8 cellular contexts compared by ENCODE assay signal in genomic region chr11:14320020-14320419, GRCh38. TPM values are rescaled to one million over a fixed set of nuclear protein-coding genes. Genes with fewer than 3 reads are reported as not detected.
DNase-seq lines count a peak whose midpoint lies in the region; ATAC-seq and TF ChIP-seq lines count a peak whose summit lies in the region.

No MANE protein-coding gene starts in this region.

- no peaks in the 10 kb centered on the region for H3K9me3 Mint-ChIP-seq in HFFc6
- no peaks in the 10 kb centered on the region for H3K9me3 Mint-ChIP-seq in natural killer cell

- TF ChIP-seq CTCF in HFFc6 (IDR thresholded peaks at IDR 0.05) (no peak), natural killer cell (IDR thresholded peaks at IDR 0.05) (no peak)

- no peaks in the 10 kb centered on the region for H3K9me3 ChIP-seq in neuronal stem cell (replicated peaks in 1 of 2; ENCODE audit: control insufficient read depth in 2 of 2, insufficient read depth in 1 of 2, low read depth in 1 of 2, low read length in 2 of 2)

- H3K4me2 ChIP-seq in neuronal stem cell (ENCODE audit: insufficient read depth, low read length, poor library complexity, severe bottlenecking), result no peak overlapping the region

- H2BK15ac ChIP-seq in neuronal stem cell (ENCODE audit: low read length), result no peak overlapping the region

- H3K27me3 Mint-ChIP-seq in HFFc6 (ENCODE audit: insufficient read depth) (no peaks in the 10 kb centered on the region; the same call in none of the 2 replicates), natural killer cell (ENCODE audit: low read depth in 2 of 2) (no peaks in the 10 kb centered on the region)

- peaks cover 0 to 1% of the 10 kb centered on the region in 2 donors for H3K4me1 ChIP-seq in neuronal stem cell (ENCODE audit: control insufficient read depth in 2 of 2, insufficient read depth in 1 of 2, low read depth in 1 of 2, low read length in 2 of 2)

- H3K4me3 ChIP-seq in neuronal stem cell (ENCODE audit: low read length in 2 of 2), result no peak overlapping the region

- H3K14ac ChIP-seq in neuronal stem cell (ENCODE audit: low read length), result no peak overlapping the region

- H3K9ac ChIP-seq in neuronal stem cell (ENCODE audit: low read depth, low read length, poor library complexity), result no peak overlapping the region

- no CpG with 5 or more reads among the region's 3 CpGs for WGBS in neuronal stem cell (ENCODE audit: extremely low coverage in 2 of 2, insufficient read length in 2 of 2, insufficient replicate concordance in 1 of 2), 2 donors

- H4K8ac ChIP-seq in neuronal stem cell (ENCODE audit: low read depth, low read length), result no peak overlapping the region

- DNase-seq in HFFc6, result peak; percentile 15
- peak; percentile 14 for DNase-seq in T-helper 9 cell
- no peak for DNase-seq in natural killer cell
- no peak for DNase-seq in neuronal stem cell (ENCODE audit: low spot score)
- no peak for DNase-seq in DMS53 treated with DMSO at 0.1 percent for 48 hours (lab: John Stamatoyannopoulos, UW; ENCODE audit: unreplicated experiment)
- DNase-seq in putamen (ENCODE audit: low spot score), result no peak

- H3K27me3 ChIP-seq in neuronal stem cell (ENCODE audit: control insufficient read depth in 3 of 3, insufficient read depth in 3 of 3, low read depth in 1 of 3, low read length in 3 of 3), result no peaks in the 10 kb centered on the region

- H3K36me3 ChIP-seq in neuronal stem cell (replicated peaks in 1 of 2; ENCODE audit: control insufficient read depth in 2 of 2, insufficient read depth in 2 of 2, low read length in 2 of 2), result no peaks in the 10 kb centered on the region

- no peak overlapping the region for H4K91ac ChIP-seq in neuronal stem cell (ENCODE audit: low read depth, low read length, poor library complexity)

- H3K4me3 Mint-ChIP-seq in HFFc6, result no peak overlapping the region
- H3K4me3 Mint-ChIP-seq in natural killer cell, result peak overlapping the region; percentile 81

- ATAC-seq in GM18861 (IDR thresholded peaks at IDR 0.05; ENCODE audit: unreplicated experiment) (peak; percentile 51), natural killer cell (peak; percentile 66 to 79 (median 70)), SK-N-SH treated with all-trans-retinoic acid at 6 μM for 48 hours (no peak)

- H2BK120ac ChIP-seq in neuronal stem cell (ENCODE audit: low read depth, low read length), result no peak overlapping the region

- H3K27ac ChIP-seq in neuronal stem cell (replicated peaks; ENCODE audit: low read length), result no peak overlapping the region

- no peak overlapping the region for H3K18ac ChIP-seq in neuronal stem cell (ENCODE audit: low read length)

- intact Hi-C loops in natural killer cell (cut with micrococcal nuclease), result no loop called here

- H2BK12ac ChIP-seq in neuronal stem cell (ENCODE audit: low read length), result no peak overlapping the region

- H3K4me1 Mint-ChIP-seq in HFFc6 (ENCODE audit: low read depth) (peaks cover 78% of the 10 kb centered on the region), natural killer cell (peaks cover 84 to 90% of the 10 kb centered on the region in 2 donors)

- H3K79me1 ChIP-seq in neuronal stem cell (ENCODE audit: low read depth, low read length), result peaks cover 1% of the 10 kb centered on the region

- H2AFZ ChIP-seq in neuronal stem cell (ENCODE audit: low read length), result no peak overlapping the region

- no peak overlapping the region for H3K27ac Mint-ChIP-seq in HFFc6
- H3K27ac Mint-ChIP-seq in natural killer cell, result peak overlapping the region; percentile 81 to 82

- H2AK5ac ChIP-seq in neuronal stem cell (ENCODE audit: low read depth, low read length), result no peak overlapping the region

- no peak overlapping the region for H3K4ac ChIP-seq in neuronal stem cell (ENCODE audit: low read length)

- no peak overlapping the region for H2BK5ac ChIP-seq in neuronal stem cell (ENCODE audit: low read length)

- H3K23ac ChIP-seq in neuronal stem cell (ENCODE audit: low read depth, low read length, poor library complexity), result no peak overlapping the region

- peaks cover 5% of the 10 kb centered on the region; the same call in 1 of the 2 replicates for H3K36me3 Mint-ChIP-seq in HFFc6 (ENCODE audit: low read depth)
- H3K36me3 Mint-ChIP-seq in natural killer cell, result no peaks in the 10 kb centered on the region

TF ChIP-seq in SK-N-SH treated with all-trans-retinoic acid at 6 μM for 48 hours, 23 proteins besides CTCF, POLR2A, EP300 and RAD21:
- TF ChIP-seq ESRRG (CRISPR knock-in tag; IDR thresholded peaks at IDR 0.05), result no peak
- no peak for TF ChIP-seq TCF4 (CRISPR knock-in tag; IDR thresholded peaks at IDR 0.05; ENCODE audit: borderline replicate concordance)
TF ChIP-seq in SK-N-SH treated with all-trans-retinoic acid at 6 μM for 48 hours: peak in this region for 0.

RNA-seq across cellular contexts. Expression of gene RRAS2, which starts 39.0 kb away (rescaled TPM):
- 100 to 1,000 TPM in 3 of 6 experiments, 10 to 100 TPM in 3; 89.6 to 122 (median 103) TPM for total RNA-seq in HFFc6 (2021; fragmentation: NEBNext Ultra II Directional; extraction: Animal tissue kit (Norgen Biotek cat#: 25700))
- total RNA-seq in natural killer cell, result 10 to 100 TPM; 62.1 to 86.7 (median 69.6) TPM
- polyA plus RNA-seq in neuronal stem cell (2013, experiment 1 of 2), result 53.5 TPM
- polyA plus RNA-seq in neuronal stem cell (2013, experiment 2 of 2), result 52.9 TPM

Comparison
In these comparisons a context has a peak if more than half of its experiments do, and no peak if none do; other contexts are left out.
1. DNase-seq: peak in HFFc6 (single experiment) and T-helper 9 cell (single experiment); none in natural killer cell (single experiment), neuronal stem cell (single experiment), DMS53 treated with DMSO at 0.1 percent for 48 hours (single experiment) and putamen (single experiment).